ENCODE assay signal across 27 cellular contexts in genomic region chr11:36053314-36053713, GRCh38.
"Had no signal": no experiment of that assay in that cellular context is flagged by ENCODE, and none has a peak within 500 bp of the region (broad histone marks: within the 10 kb centered on the region; RNA-seq: fewer than 3 reads in every experiment).

No MANE protein-coding gene starts in this region.

- ATAC-seq: esophagus mucosa; gastrocnemius medialis; heart left ventricle; left lung; natural killer cell; psoas muscle; right cardiac atrium; stimulated activated effector memory CD8-positive, alpha-beta T cell treated with anti-CD3 and anti-CD28 coated beads, Interleukin-12 subunit alpha, Interleukin-12 subunit beta, amount 100 ng/mL, for 72 hours; upper lobe of right lung had no signal

- H3K27ac ChIP-seq: colonic mucosa, epithelial cell of prostate, gastrocnemius medialis, heart left ventricle, hepatocyte, left lung, ovary, psoas muscle, sigmoid colon, thoracic aorta, tibial nerve, upper lobe of right lung, uterus had no signal

- DNase-seq: colonic mucosa; effector CD8-positive, alpha-beta T cell; endodermal cell; foreskin fibroblast; gastrocnemius medialis; heart left ventricle; kidney; left lung; mesenchymal stem cell; natural killer cell; occipital lobe; ovary; posterior cingulate gyrus; psoas muscle; right cardiac atrium; sigmoid colon; stimulated activated CD4-positive, alpha-beta T cell treated with anti-CD3 and anti-CD28 coated beads, Interleukin-2, amount 100 ng/mL, for 24 hours; stimulated activated CD4-positive, alpha-beta T cell treated with anti-CD3 and anti-CD28 coated beads, Interleukin-4, amount 100 ng/mL, for 24 hours; stimulated activated naive CD4-positive, alpha-beta T cell treated with Interleukin-2 at 50 U/mL for 16 hours; upper lobe of right lung; uterus had no signal
